In genomic region chr18:9136315-9137141, GRCh38 we compare ENCODE assay signal across 8 cellular contexts. TPM values are rescaled to one million over a fixed set of nuclear protein-coding genes. Genes with fewer than 3 reads are reported as not detected.
A peak's percentile ranks its signal among the peaks of the same experiment; 100 is the strongest.
DNase-seq lines count a peak whose midpoint lies in the region; ATAC-seq and TF ChIP-seq lines count a peak whose summit lies in the region.

TSS of gene ANKRD12 (plus strand) at chr18:9136781. CDS start at chr18:9182433, 45,652 bp downstream.

- TF ChIP-seq RAD21 in liver (IDR thresholded peaks at IDR 0.05): peak; percentile 20 to 51

- peak within 1 kb of the TSS; percentile 96 to 98 for H3K27ac ChIP-seq in liver (ENCODE audit: low read depth in 1 of 2, low read length in 2 of 2)

- under 1% methylated on average over 94 of the region's 94 CpGs for WGBS in liver

- peaks cover 0 to 65% (median 48%) of the 10 kb centered on the region in 4 donors for H3K4me1 ChIP-seq in liver (ENCODE audit: control insufficient read depth in 4 of 4, insufficient read depth in 4 of 4, low read length in 3 of 4)

- H3K9me3 ChIP-seq in liver (ENCODE audit: control insufficient read depth in 4 of 4, low read length in 3 of 4): no peaks in the 10 kb centered on the region

- peak within 1 kb of the TSS; percentile 97 to 99 for H3K9ac ChIP-seq in liver (ENCODE audit: low read depth in 1 of 2, low read length in 2 of 2)

- TF ChIP-seq CTCF in liver (IDR thresholded peaks at IDR 0.05; ENCODE audit: low read depth, low read length, missing input control): no peak

- peaks cover 0 to 10% (median 3%) of the 10 kb centered on the region in 4 donors for H3K36me3 ChIP-seq in liver (ENCODE audit: control insufficient read depth in 4 of 4, insufficient read depth in 3 of 4, low read depth in 1 of 4, low read length in 3 of 4)

- no peaks in the 10 kb centered on the region for H3K27me3 ChIP-seq in liver (ENCODE audit: control insufficient read depth in 4 of 4, insufficient read depth in 4 of 4, low read length in 3 of 4)

- ATAC-seq in GM19452 (IDR thresholded peaks at IDR 0.05; ENCODE audit: unreplicated experiment): peak; percentile 69
- ATAC-seq in HG03575 (IDR thresholded peaks at IDR 0.05; ENCODE audit: extremely low read depth, insufficient number of reproducible peaks, low FRiP score, unreplicated experiment): peak; percentile 41

- H3K4me3 ChIP-seq in liver (ENCODE audit: low read depth in 1 of 3, low read length in 3 of 3): peak within 1 kb of the TSS; percentile 96 to 98 (median 97)

- DNase-seq in CD1c-positive myeloid dendritic cell (ENCODE audit: extremely low spot score): peak; percentile 98
- peak; percentile 96 for DNase-seq in NCI-H82 (lab: John Stamatoyannopoulos, UW)
- peak; percentile 96 to 97 for DNase-seq in activated CD4-positive, alpha-beta T cell treated with anti-CD3 and anti-CD28 coated beads, Interleukin-2, amount 50 U/mL, for 48 hours
- peak; percentile 98 for DNase-seq in dermis blood vessel endothelial cell
- peak; percentile 97 for DNase-seq in stimulated activated CD4-positive, alpha-beta T cell treated with anti-CD3 and anti-CD28 coated beads, Interleukin-4, amount 100 ng/mL, for 1 hour

TF ChIP-seq in liver, 16 proteins besides CTCF, POLR2A, EP300 and RAD21:
- TF ChIP-seq TAF1 (conservative IDR thresholded peaks at IDR 0.05) (peak; percentile 65), MAX (IDR thresholded peaks at IDR 0.05) (peak; percentile 78), SP1 (IDR thresholded peaks at IDR 0.05) (peak; percentile 68), ZBTB33 (IDR thresholded peaks at IDR 0.05) (no peak), GABPA (IDR thresholded peaks at IDR 0.05 in 1 of 2, conservative IDR thresholded peaks at IDR 0.05 in 1 of 2) (peak in 1 of 2 donors; percentile 50), JUND (IDR thresholded peaks at IDR 0.05) (peak in 1 of 2 donors; percentile 11), YY1 (IDR thresholded peaks at IDR 0.05) (peak; percentile 74), ATF3 (IDR thresholded peaks at IDR 0.05) (no peak), HNF4G (IDR thresholded peaks at IDR 0.05) (no peak), RXRA (IDR thresholded peaks at IDR 0.05) (peak; percentile 26 to 33), REST (IDR thresholded peaks at IDR 0.05) (peak; percentile 67), HNF4A (conservative IDR thresholded peaks at IDR 0.05) (peak in 1 of 2 donors; percentile 13), EGR1 (IDR thresholded peaks at IDR 0.05; ENCODE audit: low read depth in 2 of 2) (peak in 1 of 2 donors; percentile 24)

RNA-seq across cellular contexts. Expression of gene ANKRD12, which starts in this region (rescaled TPM):
- total RNA-seq in dermis blood vessel endothelial cell: 23.3 and 50.2 TPM in 2 replicates
- 10 to 100 TPM; 15.0 to 19.7 TPM for total RNA-seq in liver
- polyA plus RNA-seq in liver: 10 to 100 TPM in 1 of 2 donors, 1 to 10 TPM in 1; 2.7 to 59.7 TPM

Comparison
In these comparisons a context has a peak if more than half of its experiments do, and no peak if none do; other contexts are left out.
1. Peak in every context shown above with its lines: DNase-seq, ATAC-seq, H3K4me3 ChIP-seq and H3K27ac ChIP-seq.